ENCODE assay signal across 34 cellular contexts in the genomic region with DNA sequence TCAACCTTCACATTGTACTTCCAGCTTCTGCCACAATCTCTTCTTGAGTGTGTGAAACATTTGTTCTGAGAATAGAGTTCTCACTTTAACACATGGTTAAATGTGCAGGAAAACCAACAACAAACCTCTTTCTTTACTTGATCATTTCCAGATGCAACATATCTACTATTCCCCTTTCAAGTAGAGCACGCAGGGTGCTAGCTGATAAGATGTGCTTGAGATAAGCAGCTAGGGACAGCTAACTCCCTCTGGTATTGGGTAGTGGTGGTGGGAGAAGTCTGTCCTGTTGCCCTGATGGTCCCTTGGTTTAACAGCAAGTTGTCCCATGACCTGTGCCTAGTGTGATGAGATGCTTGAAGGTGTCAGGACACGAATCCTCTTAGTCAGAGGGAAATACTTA. TPM values are rescaled to one million over a fixed set of nuclear protein-coding genes. Genes with fewer than 3 reads are reported as not detected.
"Had no signal": no experiment of that assay in that cellular context is flagged by ENCODE, and none has a peak within 500 bp of the region (broad histone marks: within the 10 kb centered on the region; RNA-seq: fewer than 3 reads in every experiment).

No MANE protein-coding gene starts in this region.

- H3K36me3 ChIP-seq: brain microvascular endothelial cell, MG63, SJSA1, WERI-Rb-1 had no signal

- H3K9me3 ChIP-seq: MG63, SJSA1 had no signal

- H3K4me1 ChIP-seq: SJSA1 had no signal

- ATAC-seq: activated CD8-positive, alpha-beta memory T cell treated with anti-CD3 and anti-CD28 coated beads, Interleukin-2, amount 10 ng/mL, durations not matched to agents 7 days and 5 days; activated naive CD8-positive, alpha-beta T cell treated with anti-CD3 and anti-CD28 coated beads, Interleukin-2, amount 50 U/mL, for 24 hours; Panc1 had no signal

- H3K27me3 ChIP-seq: brain microvascular endothelial cell, MG63, SJSA1 had no signal

- H3K27ac ChIP-seq: brain microvascular endothelial cell, SJSA1, WERI-Rb-1 had no signal

- DNase-seq: activated CD4-positive, alpha-beta memory T cell treated with anti-CD3 and anti-CD28 coated beads, Interleukin-2, amount 10 ng/mL, durations not matched to agents 7 days and 5 days; activated CD4-positive, alpha-beta T cell treated with anti-CD3 and anti-CD28 coated beads for 1 hour; activated CD4-positive, alpha-beta T cell treated with anti-CD3 and anti-CD28 coated beads for 48 hours; activated CD4-positive, CD25-positive, alpha-beta regulatory T cell; activated CD8-positive, alpha-beta memory T cell treated with anti-CD3 and anti-CD28 coated beads for 24 hours; activated CD8-positive, alpha-beta memory T cell treated with anti-CD3 and anti-CD28 coated beads, Interleukin-2, amount 10 ng/mL, durations not matched to agents 7 days and 5 days; activated CD8-positive, alpha-beta memory T cell treated with anti-CD3 and anti-CD28 coated beads, Interleukin-2, amount 50 U/mL, for 48 hours; activated effector memory CD4-positive, alpha-beta T cell treated with Interleukin-2 at 50 U/mL for 16 hours; activated naive CD4-positive, alpha-beta T cell treated with anti-CD3 and anti-CD28 coated beads, Interleukin-2, amount 10 ng/mL, durations not matched to agents 7 days and 5 days; activated naive CD8-positive, alpha-beta T cell treated with anti-CD3 and anti-CD28 coated beads, Interleukin-2, amount 50 U/mL, for 24 hours; activated T-cell treated with anti-CD3 and anti-CD28 coated beads, Interleukin-2, amount 50 U/mL, for 48 hours; amniotic stem cell; aorta; brain microvascular endothelial cell; Kasumi-1; KG1; MG63; NCI-H1048; NCI-H1105 treated with DMSO at 0.1 percent for 48 hours; NCI-H1436 treated with DMSO at 0.1 percent for 48 hours; NCI-H1694 treated with DMSO at 0.1 percent for 48 hours; NCI-H2029; NCI-H510A; NCI-H526; NCI-H748 treated with DMSO at 0.1 percent for 48 hours; SHP77 treated with DMSO at 0.1 percent for 48 hours; T1000; WERI-Rb-1 had no signal

- H3K4me3 ChIP-seq: MG63, SJSA1 had no signal

RNA-seq across cellular contexts. Expression of gene HMGCLL1, which starts 15.4 kb away (rescaled TPM):
- total RNA-seq: activated CD4-positive, alpha-beta memory T cell treated with anti-CD3 and anti-CD28 coated beads, Interleukin-2, amount 10 ng/mL, durations not matched to agents 7 days and 5 days; activated CD8-positive, alpha-beta memory T cell treated with anti-CD3 and anti-CD28 coated beads, Interleukin-2, amount 10 ng/mL, durations not matched to agents 7 days and 5 days; OCI-LY7; RPMI7951; SJSA1; T-helper 1 cell treated with Interleukin-12 subunit alpha and Interleukin-12 subunit beta and Interleukin-4 antibody, amounts not matched to agents 30 ng/mL and 1 ng/mL, for 36 hours; T-helper 2 cell treated with Interferon-gamma antibody and Interleukin-4, amounts not matched to agents 100 ng/mL and 5 ng/mL, for 36 hours had no signal
